ENCODE assay signal across 10 cellular contexts in the genomic region with DNA sequence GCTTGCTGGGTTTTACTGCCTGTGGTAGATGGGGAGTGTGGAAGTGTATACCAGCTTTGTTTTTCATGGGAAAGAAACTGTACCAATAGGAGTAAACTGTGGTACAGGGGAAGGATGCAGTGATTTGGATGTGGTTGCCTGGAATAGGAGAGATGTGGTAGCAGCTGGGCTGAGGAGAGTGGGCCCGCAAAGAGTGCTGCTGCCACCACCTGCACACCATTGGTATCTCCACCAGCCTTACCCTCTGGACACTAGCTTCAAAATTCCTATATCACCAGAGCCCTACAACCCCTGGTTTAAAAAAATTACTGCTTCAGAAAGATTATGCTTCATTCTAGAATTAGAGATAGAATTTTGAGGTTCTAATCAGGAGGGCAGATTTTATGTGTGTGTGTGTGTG. TPM values are rescaled to one million over a fixed set of nuclear protein-coding genes. Genes with fewer than 3 reads are reported as not detected.
DNase-seq lines count a peak whose midpoint lies in the region; ATAC-seq and TF ChIP-seq lines count a peak whose summit lies in the region.
"Had no signal": no experiment of that assay in that cellular context is flagged by ENCODE, and none has a peak within 500 bp of the region (broad histone marks: within the 10 kb centered on the region; RNA-seq: fewer than 3 reads in every experiment).

No MANE protein-coding gene starts in this region.

- H3K9me3 ChIP-seq in uterus: no peaks in the 10 kb centered on the region
- no peaks in the 10 kb centered on the region for H3K9me3 ChIP-seq in CD4-positive, alpha-beta memory T cell (ENCODE audit: control insufficient read depth in 1 of 2, low read length in 2 of 2)
- H3K9me3 ChIP-seq: left lung had no signal

- H3K4me1 ChIP-seq in uterus: no peaks in the 10 kb centered on the region
- no peaks in the 10 kb centered on the region for H3K4me1 ChIP-seq in CD4-positive, alpha-beta memory T cell (ENCODE audit: insufficient read depth, low read length)
- H3K4me1 ChIP-seq: left lung had no signal

- H3K27ac Mint-ChIP-seq in CD4-positive, alpha-beta memory T cell: no peak overlapping the region
- H3K27ac Mint-ChIP-seq: activated naive CD8-positive, alpha-beta T cell treated with anti-CD3 and anti-CD28 coated beads for 36 hours had no signal

- no peaks in the 10 kb centered on the region for H3K27me3 ChIP-seq in uterus
- H3K27me3 ChIP-seq in CD4-positive, alpha-beta memory T cell (ENCODE audit: insufficient read depth, low read length): no peaks in the 10 kb centered on the region
- H3K27me3 ChIP-seq: left lung had no signal

- ATAC-seq in SK-N-SH treated with all-trans-retinoic acid at 6 μM for 48 hours (peak; percentile 100), left ventricle myocardium superior (peak; percentile 81), GM18868 (IDR thresholded peaks at IDR 0.05; ENCODE audit: unreplicated experiment) (no peak), omental fat pad (ENCODE audit: low FRiP score) (no peak)
- ATAC-seq: left lung had no signal

- no peak overlapping the region for H3K27ac ChIP-seq in uterus
- no peak overlapping the region for H3K27ac ChIP-seq in CD4-positive, alpha-beta memory T cell (ENCODE audit: low read depth, low read length)
- H3K27ac ChIP-seq: left lung had no signal

- intact Hi-C loops in left ventricle myocardium superior (cut with micrococcal nuclease): no loop called here
- intact Hi-C loops in uterus (cut with DNase I; ENCODE audit: low total_unique reads): no loop called here
- intact Hi-C loops in CD4-positive, alpha-beta memory T cell (cut with micrococcal nuclease): no loop called here

- H3K4me1 Mint-ChIP-seq in CD4-positive, alpha-beta memory T cell: peaks cover 0 to 7% (median 4%) of the 10 kb centered on the region in 4 donors

- H3K4me3 ChIP-seq in uterus: no peak overlapping the region
- H3K4me3 ChIP-seq in CD4-positive, alpha-beta memory T cell (ENCODE audit: low read length in 2 of 2): no peak overlapping the region
- H3K4me3 ChIP-seq: left lung had no signal

- H3K9me3 Mint-ChIP-seq in CD4-positive, alpha-beta memory T cell: no peaks in the 10 kb centered on the region
- H3K9me3 Mint-ChIP-seq: activated naive CD8-positive, alpha-beta T cell treated with anti-CD3 and anti-CD28 coated beads for 36 hours had no signal

- DNase-seq in A172 (ENCODE audit: low spot score) (peak; percentile 16), HCEC 1CT (peak; percentile 45), left ventricle myocardium superior (no peak), uterus (no peak), omental fat pad (ENCODE audit: low spot score) (no peak)
- DNase-seq in CD4-positive, alpha-beta memory T cell: no peak
- DNase-seq: activated naive CD8-positive, alpha-beta T cell treated with anti-CD3 and anti-CD28 coated beads for 36 hours; left lung had no signal

- CTCF ChIA-PET in CD4-positive, alpha-beta memory T cell (lab: Charles Lee; ENCODE audit: partially characterized antibody): no interaction called here

- TF ChIP-seq CTCF in uterus (IDR thresholded peaks at IDR 0.05) (no peak), omental fat pad (IDR thresholded peaks at IDR 0.05) (no peak)

- H3K4me3 Mint-ChIP-seq in CD4-positive, alpha-beta memory T cell: no peak overlapping the region
- H3K4me3 Mint-ChIP-seq: activated naive CD8-positive, alpha-beta T cell treated with anti-CD3 and anti-CD28 coated beads for 36 hours had no signal

- no peak for TF ChIP-seq POLR2A in uterus (IDR thresholded peaks at IDR 0.05)

- no peaks in the 10 kb centered on the region for H3K36me3 ChIP-seq in uterus
- no peaks in the 10 kb centered on the region for H3K36me3 ChIP-seq in CD4-positive, alpha-beta memory T cell (ENCODE audit: insufficient read depth, low read length)
- H3K36me3 ChIP-seq: left lung had no signal

- H3K36me3 Mint-ChIP-seq in CD4-positive, alpha-beta memory T cell: no peaks in the 10 kb centered on the region
- H3K36me3 Mint-ChIP-seq: activated naive CD8-positive, alpha-beta T cell treated with anti-CD3 and anti-CD28 coated beads for 36 hours had no signal

- H3K27me3 Mint-ChIP-seq in CD4-positive, alpha-beta memory T cell: no peaks in the 10 kb centered on the region
- H3K27me3 Mint-ChIP-seq: activated naive CD8-positive, alpha-beta T cell treated with anti-CD3 and anti-CD28 coated beads for 36 hours had no signal

- POLR2A ChIA-PET in CD4-positive, alpha-beta memory T cell (lab: Charles Lee; ENCODE audit: partially characterized antibody): no interaction called here

TF ChIP-seq in SK-N-SH treated with all-trans-retinoic acid at 6 μM for 48 hours, 23 proteins besides CTCF, POLR2A, EP300 and RAD21 (continues in another document):
- no peak for TF ChIP-seq SNAI2 (CRISPR knock-in tag; IDR thresholded peaks at IDR 0.05)
- TF ChIP-seq ZFP30 (CRISPR knock-in tag; IDR thresholded peaks at IDR 0.05): no peak
- no peak for TF ChIP-seq ARNTL (CRISPR knock-in tag; IDR thresholded peaks at IDR 0.05; ENCODE audit: borderline replicate concordance, low read depth)
- TF ChIP-seq PPARA (CRISPR knock-in tag; IDR thresholded peaks at IDR 0.05; ENCODE audit: borderline replicate concordance): no peak
- TF ChIP-seq, protein P1, sequence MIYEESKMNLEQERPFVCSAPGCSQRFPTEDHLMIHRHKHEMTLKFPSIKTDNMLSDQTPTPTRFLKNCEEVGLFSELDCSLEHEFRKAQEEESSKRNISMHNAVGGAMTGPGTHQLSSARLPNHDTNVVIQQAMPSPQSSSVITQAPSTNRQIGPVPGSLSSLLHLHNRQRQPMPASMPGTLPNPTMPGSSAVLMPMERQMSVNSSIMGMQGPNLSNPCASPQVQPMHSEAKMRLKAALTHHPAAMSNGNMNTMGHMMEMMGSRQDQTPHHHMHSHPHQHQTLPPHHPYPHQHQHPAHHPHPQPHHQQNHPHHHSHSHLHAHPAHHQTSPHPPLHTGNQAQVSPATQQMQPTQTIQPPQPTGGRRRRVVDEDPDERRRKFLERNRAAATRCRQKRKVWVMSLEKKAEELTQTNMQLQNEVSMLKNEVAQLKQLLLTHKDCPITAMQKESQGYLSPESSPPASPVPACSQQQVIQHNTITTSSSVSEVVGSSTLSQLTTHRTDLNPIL (CRISPR knock-in tag; IDR thresholded peaks at IDR 0.05; ENCODE audit: low read depth): no peak
- TF ChIP-seq ISL1 (CRISPR knock-in tag; IDR thresholded peaks at IDR 0.05): no peak
- no peak for TF ChIP-seq PATZ1 (CRISPR knock-in tag; IDR thresholded peaks at IDR 0.05; ENCODE audit: borderline replicate concordance)
- TF ChIP-seq CSRNP3 (CRISPR knock-in tag; IDR thresholded peaks at IDR 0.05): no peak
- TF ChIP-seq ZNF70 (CRISPR knock-in tag; IDR thresholded peaks at IDR 0.05): no peak
- TF ChIP-seq, protein P2, sequence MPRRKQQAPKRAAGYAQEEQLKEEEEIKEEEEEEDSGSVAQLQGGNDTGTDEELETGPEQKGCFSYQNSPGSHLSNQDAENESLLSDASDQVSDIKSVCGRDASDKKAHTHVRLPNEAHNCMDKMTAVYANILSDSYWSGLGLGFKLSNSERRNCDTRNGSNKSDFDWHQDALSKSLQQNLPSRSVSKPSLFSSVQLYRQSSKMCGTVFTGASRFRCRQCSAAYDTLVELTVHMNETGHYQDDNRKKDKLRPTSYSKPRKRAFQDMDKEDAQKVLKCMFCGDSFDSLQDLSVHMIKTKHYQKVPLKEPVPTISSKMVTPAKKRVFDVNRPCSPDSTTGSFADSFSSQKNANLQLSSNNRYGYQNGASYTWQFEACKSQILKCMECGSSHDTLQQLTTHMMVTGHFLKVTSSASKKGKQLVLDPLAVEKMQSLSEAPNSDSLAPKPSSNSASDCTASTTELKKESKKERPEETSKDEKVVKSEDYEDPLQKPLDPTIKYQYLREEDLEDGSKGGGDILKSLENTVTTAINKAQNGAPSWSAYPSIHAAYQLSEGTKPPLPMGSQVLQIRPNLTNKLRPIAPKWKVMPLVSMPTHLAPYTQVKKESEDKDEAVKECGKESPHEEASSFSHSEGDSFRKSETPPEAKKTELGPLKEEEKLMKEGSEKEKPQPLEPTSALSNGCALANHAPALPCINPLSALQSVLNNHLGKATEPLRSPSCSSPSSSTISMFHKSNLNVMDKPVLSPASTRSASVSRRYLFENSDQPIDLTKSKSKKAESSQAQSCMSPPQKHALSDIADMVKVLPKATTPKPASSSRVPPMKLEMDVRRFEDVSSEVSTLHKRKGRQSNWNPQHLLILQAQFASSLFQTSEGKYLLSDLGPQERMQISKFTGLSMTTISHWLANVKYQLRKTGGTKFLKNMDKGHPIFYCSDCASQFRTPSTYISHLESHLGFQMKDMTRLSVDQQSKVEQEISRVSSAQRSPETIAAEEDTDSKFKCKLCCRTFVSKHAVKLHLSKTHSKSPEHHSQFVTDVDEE (CRISPR knock-in tag; IDR thresholded peaks at IDR 0.05): no peak

RNA-seq across cellular contexts. Expression of gene AKAP6, which starts 53.6 kb away (rescaled TPM):
- total RNA-seq in A172 (2014; rRNA removed; shearing (Covaris generic)): 7.1 and 11.3 TPM in 2 replicates
- total RNA-seq in left ventricle myocardium superior: 172 TPM
- 10 to 100 TPM in 3 of 4 donors, 1 to 10 TPM in 1; 4.1 to 34.4 (median 15.3) TPM for total RNA-seq in uterus
- 1 to 10 TPM; 3.7 to 4.4 TPM for total RNA-seq in CD4-positive, alpha-beta memory T cell
- polyA plus RNA-seq in CD4-positive, alpha-beta memory T cell: under 1 TPM in 1 of 2 donors, not detected in 1; 0.98 TPM
- 1 to 10 TPM; 3.3 to 8.7 (median 5.2) TPM for total RNA-seq in omental fat pad

Comparison
In these comparisons a context has a peak if more than half of its experiments do, and no peak if none do; other contexts are left out.
1. DNase-seq: peak in A172 (single experiment) and HCEC 1CT (single experiment); none in left ventricle myocardium superior (single experiment), uterus (0 of 2), CD4-positive, alpha-beta memory T cell (0 of 5) and omental fat pad (single experiment).
2. ATAC-seq: peak in SK-N-SH treated with all-trans-retinoic acid at 6 μM for 48 hours (single experiment) and left ventricle myocardium superior (single experiment); none in GM18868 (single experiment) and omental fat pad (single experiment).